In genomic region chrX:104854790-104855340, GRCh38 we compare ENCODE assay signal across 8 cellular contexts.
"Had no signal": no experiment of that assay in that cellular context is flagged by ENCODE, and none has a peak within 500 bp of the region (broad histone marks: within the 10 kb centered on the region; RNA-seq: fewer than 3 reads in every experiment).

No MANE protein-coding gene starts in this region.

- H3K36me3 Mint-ChIP-seq: activated naive CD8-positive, alpha-beta T cell treated with anti-CD3 and anti-CD28 coated beads, Interleukin-2, amount 10 ng/mL, durations not matched to agents 7 days and 5 days; immature natural killer cell; natural killer cell treated with Interleukin-12 subunit alpha and Interleukin-12 subunit beta and Interleukin-15 and Interleukin-18, amount 100 ng/mL, for 72 hours had no signal

- H3K9me3 Mint-ChIP-seq: activated naive CD8-positive, alpha-beta T cell treated with anti-CD3 and anti-CD28 coated beads, Interleukin-2, amount 10 ng/mL, durations not matched to agents 7 days and 5 days; dendritic cell treated with granulocyte-macrophage colony-stimulating factor and Interleukin-4, amounts not matched to agents 40 ng/mL and 50 ng/mL, for 4 days; T-helper 2 cell treated with Interferon-gamma antibody and Interleukin-4, amounts not matched to agents 5 μg/mL and 100 μg/mL, for 36 hours had no signal

- ATAC-seq: esophagus mucosa; natural killer cell treated with Interleukin-12 subunit alpha and Interleukin-12 subunit beta and Interleukin-15 and Interleukin-18, amount 100 ng/mL, for 72 hours had no signal

- H3K4me1 Mint-ChIP-seq: immature natural killer cell had no signal

- DNase-seq: activated CD4-positive, alpha-beta T cell treated with anti-CD3 and anti-CD28 coated beads, Interleukin-2, amount 50 U/mL, for 4 hours; activated naive CD8-positive, alpha-beta T cell treated with anti-CD3 and anti-CD28 coated beads, Interleukin-2, amount 10 ng/mL, durations not matched to agents 7 days and 5 days; effector CD8-positive, alpha-beta T cell; immature natural killer cell had no signal

- H3K27me3 Mint-ChIP-seq: activated naive CD8-positive, alpha-beta T cell treated with anti-CD3 and anti-CD28 coated beads, Interleukin-2, amount 10 ng/mL, durations not matched to agents 7 days and 5 days; dendritic cell treated with granulocyte-macrophage colony-stimulating factor and Interleukin-4, amounts not matched to agents 40 ng/mL and 50 ng/mL, for 4 days had no signal

- H3K27ac Mint-ChIP-seq: activated naive CD8-positive, alpha-beta T cell treated with anti-CD3 and anti-CD28 coated beads, Interleukin-2, amount 10 ng/mL, durations not matched to agents 7 days and 5 days; dendritic cell treated with granulocyte-macrophage colony-stimulating factor and Interleukin-4, amounts not matched to agents 40 ng/mL and 50 ng/mL, for 4 days; immature natural killer cell; natural killer cell treated with Interleukin-12 subunit alpha and Interleukin-12 subunit beta and Interleukin-15 and Interleukin-18, amount 100 ng/mL, for 72 hours; T-helper 2 cell treated with Interferon-gamma antibody and Interleukin-4, amounts not matched to agents 5 μg/mL and 100 μg/mL, for 36 hours had no signal

- H3K4me3 Mint-ChIP-seq: activated naive CD8-positive, alpha-beta T cell treated with anti-CD3 and anti-CD28 coated beads, Interleukin-2, amount 10 ng/mL, durations not matched to agents 7 days and 5 days; dendritic cell treated with granulocyte-macrophage colony-stimulating factor and Interleukin-4, amounts not matched to agents 40 ng/mL and 50 ng/mL, for 4 days; immature natural killer cell; natural killer cell treated with Interleukin-12 subunit alpha and Interleukin-12 subunit beta and Interleukin-15 and Interleukin-18, amount 100 ng/mL, for 72 hours; T-helper 2 cell treated with Interferon-gamma antibody and Interleukin-4, amounts not matched to agents 5 μg/mL and 100 μg/mL, for 36 hours had no signal
